In the genomic region with DNA sequence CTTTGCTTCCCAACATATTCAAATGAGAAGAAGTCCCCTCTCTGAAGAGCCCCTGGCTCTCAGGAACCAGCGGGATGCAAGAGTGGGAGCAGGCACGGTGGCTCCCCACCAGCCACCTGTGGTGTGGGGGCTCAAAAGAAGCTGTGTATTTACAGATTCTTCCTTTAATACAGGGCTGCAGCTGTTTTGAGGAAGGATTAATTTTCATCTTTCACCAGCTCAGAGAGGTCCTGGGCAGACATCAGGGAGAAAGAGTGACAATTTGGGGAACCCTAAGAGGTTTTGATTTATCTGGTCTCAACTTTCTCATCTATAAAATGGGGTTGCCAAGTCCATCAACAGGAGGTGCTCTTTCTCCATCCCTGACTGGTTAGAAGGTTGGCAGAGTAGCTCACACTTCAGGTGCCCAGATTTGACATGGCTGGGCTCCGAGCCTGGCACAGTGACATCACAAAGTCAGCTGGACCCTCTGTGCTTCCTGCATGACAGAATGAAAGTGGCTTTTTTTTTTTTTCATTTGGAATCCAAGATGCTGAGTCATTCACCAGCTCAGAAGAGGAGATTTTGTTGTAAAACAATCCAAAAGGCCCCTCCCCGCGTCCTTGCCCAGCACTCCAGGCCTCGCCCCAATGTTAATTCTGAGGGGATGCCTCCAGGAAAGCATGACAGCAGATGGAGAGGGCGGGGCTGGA, we compare ENCODE assay signal across 10 cellular contexts. TPM values are rescaled to one million over a fixed set of nuclear protein-coding genes. Genes with fewer than 3 reads are reported as not detected.
A peak's percentile ranks its signal among the peaks of the same experiment; 100 is the strongest.
DNase-seq lines count a peak whose midpoint lies in the region; ATAC-seq and TF ChIP-seq lines count a peak whose summit lies in the region.
"Had no signal": no experiment of that assay in that cellular context is flagged by ENCODE, and none has a peak within 500 bp of the region (broad histone marks: within the 10 kb centered on the region; RNA-seq: fewer than 3 reads in every experiment).

No MANE protein-coding gene starts in this region.

- TF ChIP-seq CTCF in astrocyte of the cerebellum (IDR thresholded peaks at IDR 0.05; ENCODE audit: low read depth, low read length, missing control alignments) = no peak

- ATAC-seq in GM18858 (IDR thresholded peaks at IDR 0.05; ENCODE audit: unreplicated experiment) = no peak
- no peak for ATAC-seq in HG02678 (IDR thresholded peaks at IDR 0.05; ENCODE audit: unreplicated experiment)

- DNase-seq in Caki2 (ENCODE audit: low read depth) = peak; percentile 97
- DNase-seq in Jurkat, Clone E6-1 (ENCODE audit: low read depth, low spot score) = peak; percentile 30
- peak; percentile 52 for DNase-seq in astrocyte of the cerebellum (ENCODE audit: low read depth)
- peak; percentile 94 for DNase-seq in kidney tubule cell (ENCODE audit: low spot score)
- no peak for DNase-seq in HuH-7 (ENCODE audit: low spot score)
- DNase-seq in SW480 (ENCODE audit: low spot score) = no peak
- DNase-seq: activated CD8-positive, alpha-beta memory T cell treated with anti-CD3 and anti-CD28 coated beads for 24 hours had no signal

- in situ Hi-C loops in Caki2 (cut with HindIII; ENCODE audit: low pct_unique_long_range_greater_than_20kb, low sequenced_read_pairs) = no loop called here
- in situ Hi-C loops in astrocyte of the cerebellum (cut with HindIII; ENCODE audit: low sequenced_read_pairs) = no loop called here

- no peak overlapping the region for H3K4me3 ChIP-seq in Jurkat, Clone E6-1 (ENCODE audit: low read length)
- no peak overlapping the region for H3K4me3 ChIP-seq in astrocyte of the cerebellum (ENCODE audit: low read depth, low read length)

RNA-seq across cellular contexts. Expression of a gene that starts 15.5 kb away (rescaled TPM):
- total RNA-seq in Caki2 (2014; rRNA removed; shearing (Covaris generic); ENCODE audit: low replicate concordance) = 6.8 and 7.3 TPM in 2 replicates
- not detected for polyA plus RNA-seq in Jurkat, Clone E6-1 (2012; ENCODE audit: insufficient read depth, insufficient read length)
- polyA plus RNA-seq: IgD-negative memory B cell had no signal

Comparison
In these comparisons a context has a peak if more than half of its experiments do, and no peak if none do; other contexts are left out.
1. DNase-seq: peak in Caki2 (single experiment), Jurkat, Clone E6-1 (single experiment), astrocyte of the cerebellum (single experiment) and kidney tubule cell (single experiment); none in HuH-7 (single experiment) and SW480 (single experiment).